ENCODE assay signal across 30 cellular contexts in the genomic region with DNA sequence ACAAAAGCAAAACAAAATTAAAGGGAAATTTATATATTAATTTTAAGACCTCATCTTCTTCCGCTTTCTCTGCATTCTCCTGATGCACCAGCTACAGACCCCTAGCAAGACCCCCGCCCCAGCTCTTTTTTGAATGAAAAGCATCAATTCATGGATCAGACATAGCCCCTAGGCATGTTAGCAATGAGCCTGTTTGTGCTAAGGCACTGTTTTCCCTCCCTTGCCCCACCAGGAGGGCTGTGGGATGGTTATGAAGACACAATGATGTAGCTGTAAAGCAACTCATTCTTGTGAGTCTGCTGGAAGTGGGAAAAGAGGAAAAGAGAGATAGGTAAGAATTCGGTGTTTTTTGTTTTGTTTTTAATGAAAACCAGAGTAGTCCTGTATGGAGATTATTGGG.
"Had no signal": no experiment of that assay in that cellular context is flagged by ENCODE, and none has a peak within 500 bp of the region (broad histone marks: within the 10 kb centered on the region; RNA-seq: fewer than 3 reads in every experiment).

No MANE protein-coding gene starts in this region.

- H3K9me3 ChIP-seq: adrenal gland, body of pancreas had no signal

- DNase-seq: activated B cell treated with CpG ODN at 0.5 μM for 24 hours; activated CD4-positive, alpha-beta T cell treated with anti-CD3 and anti-CD28 coated beads for 48 hours; activated CD4-positive, alpha-beta T cell treated with anti-CD3 and anti-CD28 coated beads, Interleukin-2, amount 50 U/mL, for 1 hour; activated CD4-positive, alpha-beta T cell treated with anti-CD3 and anti-CD28 coated beads, Interleukin-2, amount 50 U/mL, for 48 hours; activated CD8-positive, alpha-beta memory T cell treated with anti-CD3 and anti-CD28 coated beads for 24 hours; activated CD8-positive, alpha-beta T cell treated with anti-CD3 and anti-CD28 coated beads for 36 hours; activated effector memory CD4-positive, alpha-beta T cell treated with Interleukin-2 at 50 U/mL for 16 hours; activated naive CD4-positive, alpha-beta T cell treated with anti-CD3 and anti-CD28 coated beads for 36 hours; activated naive CD8-positive, alpha-beta T cell treated with anti-CD3 and anti-CD28 coated beads for 36 hours; activated naive CD8-positive, alpha-beta T cell treated with anti-CD3 and anti-CD28 coated beads, Interleukin-2, amount 50 U/mL, for 24 hours; activated T-cell treated with anti-CD3 and anti-CD28 coated beads, Interleukin-2, amount 50 U/mL, for 4 hours; adrenal gland; amygdala; aorta; body of pancreas; caudate nucleus; cortex of kidney; dermis blood vessel endothelial cell; effector CD8-positive, alpha-beta T cell; foreskin fibroblast; head of caudate nucleus; T-helper 1 cell; T-helper 17 cell; T1000; WERI-Rb-1 had no signal

- H3K27ac ChIP-seq: adrenal gland, body of pancreas, epithelial cell of prostate, WERI-Rb-1 had no signal

- ATAC-seq: activated CD4-positive, CD25-positive, alpha-beta regulatory T cell treated with anti-CD3 and anti-CD28 coated beads, Interleukin-2, amount 50 U/mL, for 24 hours; activated CD8-positive, alpha-beta T cell treated with anti-CD3 and anti-CD28 coated beads for 36 hours; activated naive CD8-positive, alpha-beta T cell treated with anti-CD3 and anti-CD28 coated beads, Interleukin-2, amount 50 U/mL, for 24 hours; activated T-cell treated with anti-CD3 and anti-CD28 coated beads, Interleukin-2, amount 50 U/mL, for 4 hours; activated T-helper 17 cell treated with anti-CD3 and anti-CD28 coated beads, Interleukin-2, amount 50 U/mL, for 72 hours; body of pancreas; T-helper 17 cell had no signal

- H3K4me3 Mint-ChIP-seq: activated B cell treated with CpG ODN at 0.5 μM for 24 hours; activated CD8-positive, alpha-beta T cell treated with anti-CD3 and anti-CD28 coated beads for 36 hours; activated naive CD4-positive, alpha-beta T cell treated with anti-CD3 and anti-CD28 coated beads for 36 hours; activated naive CD4-positive, alpha-beta T cell treated with anti-CD3 and anti-CD28 coated beads, Interleukin-2, amount 50 U/mL, for 24 hours; activated naive CD8-positive, alpha-beta T cell treated with anti-CD3 and anti-CD28 coated beads for 36 hours; activated naive CD8-positive, alpha-beta T cell treated with anti-CD3 and anti-CD28 coated beads, Interleukin-2, amount 50 U/mL, for 24 hours; activated T-cell treated with anti-CD3 and anti-CD28 coated beads, Interleukin-2, amount 50 U/mL, for 4 hours; activated T-helper 17 cell treated with anti-CD3 and anti-CD28 coated beads, Interleukin-2, amount 50 U/mL, for 72 hours; T-helper 17 cell; T-helper 2 cell treated with Interferon-gamma antibody and Interleukin-4, amounts not matched to agents 5 μg/mL and 100 μg/mL, for 36 hours had no signal

- H3K36me3 Mint-ChIP-seq: activated naive CD4-positive, alpha-beta T cell treated with anti-CD3 and anti-CD28 coated beads, Interleukin-2, amount 50 U/mL, for 24 hours; activated naive CD8-positive, alpha-beta T cell treated with anti-CD3 and anti-CD28 coated beads for 36 hours had no signal

- H3K36me3 ChIP-seq: adrenal gland, WERI-Rb-1 had no signal

- H3K27me3 ChIP-seq: body of pancreas had no signal

- H3K9me3 Mint-ChIP-seq: activated B cell treated with CpG ODN at 0.5 μM for 24 hours; activated CD8-positive, alpha-beta T cell treated with anti-CD3 and anti-CD28 coated beads for 36 hours; activated naive CD4-positive, alpha-beta T cell treated with anti-CD3 and anti-CD28 coated beads for 36 hours; activated naive CD4-positive, alpha-beta T cell treated with anti-CD3 and anti-CD28 coated beads, Interleukin-2, amount 50 U/mL, for 24 hours; activated naive CD8-positive, alpha-beta T cell treated with anti-CD3 and anti-CD28 coated beads for 36 hours; activated naive CD8-positive, alpha-beta T cell treated with anti-CD3 and anti-CD28 coated beads, Interleukin-2, amount 50 U/mL, for 24 hours; activated T-cell treated with anti-CD3 and anti-CD28 coated beads, Interleukin-2, amount 50 U/mL, for 4 hours; activated T-helper 17 cell treated with anti-CD3 and anti-CD28 coated beads, Interleukin-2, amount 50 U/mL, for 72 hours; T-helper 2 cell treated with Interferon-gamma antibody and Interleukin-4, amounts not matched to agents 5 μg/mL and 100 μg/mL, for 36 hours had no signal

- H3K4me3 ChIP-seq: adrenal gland, body of pancreas had no signal

- H3K4me1 Mint-ChIP-seq: activated B cell treated with CpG ODN at 0.5 μM for 24 hours; activated naive CD4-positive, alpha-beta T cell treated with anti-CD3 and anti-CD28 coated beads, Interleukin-2, amount 50 U/mL, for 24 hours; activated naive CD8-positive, alpha-beta T cell treated with anti-CD3 and anti-CD28 coated beads for 36 hours; activated naive CD8-positive, alpha-beta T cell treated with anti-CD3 and anti-CD28 coated beads, Interleukin-2, amount 50 U/mL, for 24 hours; activated T-helper 17 cell treated with anti-CD3 and anti-CD28 coated beads, Interleukin-2, amount 50 U/mL, for 72 hours had no signal

- H3K4me1 ChIP-seq: adrenal gland, body of pancreas had no signal

- H3K27ac Mint-ChIP-seq: activated B cell treated with CpG ODN at 0.5 μM for 24 hours; activated CD8-positive, alpha-beta T cell treated with anti-CD3 and anti-CD28 coated beads for 36 hours; activated naive CD4-positive, alpha-beta T cell treated with anti-CD3 and anti-CD28 coated beads for 36 hours; activated naive CD4-positive, alpha-beta T cell treated with anti-CD3 and anti-CD28 coated beads, Interleukin-2, amount 50 U/mL, for 24 hours; activated naive CD8-positive, alpha-beta T cell treated with anti-CD3 and anti-CD28 coated beads for 36 hours; activated naive CD8-positive, alpha-beta T cell treated with anti-CD3 and anti-CD28 coated beads, Interleukin-2, amount 50 U/mL, for 24 hours; activated T-helper 17 cell treated with anti-CD3 and anti-CD28 coated beads, Interleukin-2, amount 50 U/mL, for 72 hours; T-helper 17 cell; T-helper 2 cell treated with Interferon-gamma antibody and Interleukin-4, amounts not matched to agents 5 μg/mL and 100 μg/mL, for 36 hours had no signal
